In the genomic region with DNA sequence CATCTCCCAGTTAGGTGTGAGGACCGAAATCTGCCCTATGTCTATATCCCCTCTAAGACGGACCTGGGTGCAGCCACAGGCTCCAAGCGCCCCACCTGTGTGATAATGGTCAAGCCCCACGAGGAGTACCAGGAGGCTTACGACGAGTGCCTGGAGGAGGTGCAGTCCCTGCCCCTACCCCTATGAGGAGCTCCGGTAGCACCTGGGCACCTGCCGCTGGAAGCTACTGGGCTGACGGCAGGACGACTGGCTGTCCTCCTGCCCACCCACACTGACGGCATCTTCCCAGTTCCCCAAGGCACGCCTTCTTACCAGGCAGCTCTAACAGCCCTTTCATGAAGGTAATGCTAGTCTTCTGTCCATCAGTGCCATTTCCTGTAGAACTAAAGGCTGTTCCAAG, we compare ENCODE assay signal across 7 cellular contexts.
DNase-seq lines count a peak whose midpoint lies in the region; ATAC-seq, FAIRE-seq and TF ChIP-seq lines count a peak whose summit lies in the region.
"Not testable (repeated sequence)": the region's sequence is repeated elsewhere in the genome, so short reads cannot be mapped to it uniquely, and the experiment has no call there.

No MANE protein-coding gene starts in this region.

- H3K4me1 Mint-ChIP-seq in activated CD4-positive, alpha-beta memory T cell treated with anti-CD3 and anti-CD28 coated beads for 36 hours (ENCODE audit: low read depth); neural progenitor cell: not testable (repeated sequence)

- H3K27ac Mint-ChIP-seq in activated CD4-positive, alpha-beta memory T cell treated with anti-CD3 and anti-CD28 coated beads for 36 hours; neural progenitor cell: not testable (repeated sequence)

- H2AFZ ChIP-seq in PC-3 (ENCODE audit: low read length); neural progenitor cell (replicated peaks): not testable (repeated sequence)

- not testable (repeated sequence) for TF ChIP-seq POLR2A in H54 (IDR thresholded peaks at IDR 0.05; ENCODE audit: low read depth, low read length)

- H3F3A ChIP-seq in PC-3 (ENCODE audit: low read length, unreplicated experiment), result peaks cover 11% of the 10 kb centered on the region
- not testable (repeated sequence) for H3F3A ChIP-seq in neural progenitor cell (ENCODE audit: low read depth)

- not testable (repeated sequence) for H3K27ac ChIP-seq in PC-3 (ENCODE audit: low read length); neural progenitor cell

- CTCF ChIA-PET in PC-3 (lab: Charles Lee); activated CD4-positive, alpha-beta memory T cell treated with anti-CD3 and anti-CD28 coated beads for 36 hours (lab: Charles Lee): not testable (repeated sequence)

- not testable (repeated sequence) for H3K27me3 ChIP-seq in PC-3 (ENCODE audit: low read length); neural progenitor cell

- not testable (repeated sequence) for H3K9me3 ChIP-seq in PC-3 (ENCODE audit: low read length); neural progenitor cell (ENCODE audit: low read depth)

- not testable (repeated sequence) for H3K27me3 Mint-ChIP-seq in activated CD4-positive, alpha-beta memory T cell treated with anti-CD3 and anti-CD28 coated beads for 36 hours; neural progenitor cell (ENCODE audit: insufficient read depth, low read depth)

- peak; percentile 11 for FAIRE-seq in H54 (lab: Jason Lieb, UNC)

- POLR2A ChIA-PET in PC-3 (lab: Charles Lee; ENCODE audit: unreplicated experiment); activated CD4-positive, alpha-beta memory T cell treated with anti-CD3 and anti-CD28 coated beads for 36 hours (lab: Charles Lee): not testable (repeated sequence)

- H3K9me2 ChIP-seq in PC-3 (replicated peaks; ENCODE audit: low read length), result not testable (repeated sequence)

- DNase-seq in DMS53 (lab: John Stamatoyannopoulos, UW) (peak; percentile 29), PC-3 (peak; percentile 40), epithelial cell of esophagus (ENCODE audit: low read depth) (peak; percentile 30), islet precursor cell (peak; percentile 72), neural progenitor cell (ENCODE audit: low spot score) (peak; percentile 25)
- not testable (repeated sequence) for DNase-seq in H54 (ENCODE audit: insufficient read length, low spot score)
- DNase-seq in activated CD4-positive, alpha-beta memory T cell treated with anti-CD3 and anti-CD28 coated beads for 36 hours, result peak; percentile 19

- not testable (repeated sequence) for BruUV-seq in PC-3 (replicated peaks; lab: Mats Ljungman, UMichigan)

- intact Hi-C loops in PC-3 (cut with micrococcal nuclease), result not testable (repeated sequence)
- intact Hi-C loops in activated CD4-positive, alpha-beta memory T cell treated with anti-CD3 and anti-CD28 coated beads for 36 hours (cut with micrococcal nuclease), result loop anchor here (10.0 kb wide), 1 partner anchor 242 kb away; no protein-coding TSS in a partner anchor

- not testable (repeated sequence) for TF ChIP-seq CTCF in PC-3 (conservative IDR thresholded peaks at IDR 0.05; ENCODE audit: low read depth, low read length)
- peak; percentile 30 for TF ChIP-seq CTCF in epithelial cell of esophagus (IDR thresholded peaks at IDR 0.05; ENCODE audit: insufficient read depth, low read depth, low read length, missing control alignments)
- TF ChIP-seq CTCF in neural progenitor cell (IDR thresholded peaks at IDR 0.05), result peak; percentile 24

- H3K36me3 Mint-ChIP-seq in activated CD4-positive, alpha-beta memory T cell treated with anti-CD3 and anti-CD28 coated beads for 36 hours; neural progenitor cell: not testable (repeated sequence)

- ATAC-seq in PC-3, result not testable (repeated sequence)

- H3K4me1 ChIP-seq in PC-3 (ENCODE audit: insufficient read depth, low read length) (peaks cover 15% of the 10 kb centered on the region), neural progenitor cell (peaks cover 12% of the 10 kb centered on the region)

- H3K9me3 Mint-ChIP-seq in activated CD4-positive, alpha-beta memory T cell treated with anti-CD3 and anti-CD28 coated beads for 36 hours; neural progenitor cell: not testable (repeated sequence)

- not testable (repeated sequence) for H3K4me3 Mint-ChIP-seq in activated CD4-positive, alpha-beta memory T cell treated with anti-CD3 and anti-CD28 coated beads for 36 hours; neural progenitor cell

- H3K36me3 ChIP-seq in PC-3 (ENCODE audit: low read depth, low read length); neural progenitor cell: not testable (repeated sequence)

- H4K20me1 ChIP-seq in PC-3 (ENCODE audit: low read length); neural progenitor cell (ENCODE audit: low read depth): not testable (repeated sequence)

- H3K4me3 ChIP-seq in PC-3 (ENCODE audit: low read length); epithelial cell of esophagus (ENCODE audit: low read length); neural progenitor cell: not testable (repeated sequence)

- not testable (repeated sequence) for H3K4me2 ChIP-seq in PC-3 (ENCODE audit: low read length); neural progenitor cell

- H3K79me2 ChIP-seq in PC-3 (ENCODE audit: low read length); neural progenitor cell (ENCODE audit: low read depth): not testable (repeated sequence)

- not testable (repeated sequence) for H3K9ac ChIP-seq in PC-3 (ENCODE audit: low read length); neural progenitor cell
